ENCODE assay signal across 11 cellular contexts in the genomic region with DNA sequence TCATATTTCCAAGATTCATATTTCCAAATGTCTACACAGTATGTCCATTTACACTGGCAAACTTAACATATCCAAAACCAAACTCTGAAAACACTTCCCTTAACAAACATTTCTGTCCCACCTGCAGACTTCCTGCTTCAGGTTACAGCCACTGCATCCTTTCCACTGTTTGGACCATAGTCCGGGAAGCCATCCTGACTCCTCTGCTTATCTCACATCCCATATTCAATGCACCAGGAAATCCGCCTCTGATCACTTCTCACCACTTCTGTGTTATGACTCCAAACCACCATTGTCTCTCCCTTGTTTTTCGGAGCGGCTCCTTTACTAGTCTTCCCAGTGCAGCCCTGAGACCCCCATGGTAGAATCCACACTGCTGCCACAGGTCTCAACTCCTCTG. TPM values are rescaled to one million over a fixed set of nuclear protein-coding genes. Genes with fewer than 3 reads are reported as not detected.
A peak's percentile ranks its signal among the peaks of the same experiment; 100 is the strongest.
DNase-seq lines count a peak whose midpoint lies in the region; ATAC-seq lines count a peak whose summit lies in the region.
"Had no signal": no experiment of that assay in that cellular context is flagged by ENCODE, and none has a peak within 500 bp of the region (broad histone marks: within the 10 kb centered on the region; RNA-seq: fewer than 3 reads in every experiment).

No MANE protein-coding gene starts in this region.

- CTCF ChIA-PET in CD8-positive, alpha-beta memory T cell (lab: Charles Lee), result no interaction called here
- CTCF ChIA-PET in naive thymus-derived CD4-positive, alpha-beta T cell (lab: Charles Lee), result no interaction called here

- intact Hi-C loops in naive thymus-derived CD4-positive, alpha-beta T cell (cut with micrococcal nuclease), result no loop called here
- intact Hi-C loops in sciatic nerve (cut with DNase I), result no loop called here

- peak overlapping the region; percentile 49 for H3K27ac Mint-ChIP-seq in T-helper 1 cell treated with Interleukin-12 subunit alpha and Interleukin-12 subunit beta and Interleukin-4 antibody, amounts not matched to agents 30 μg/mL and 1 μg/mL, for 36 hours
- peak overlapping the region in 5 of 8 donors; percentile 20 to 96 (median 72) for H3K27ac Mint-ChIP-seq in CD8-positive, alpha-beta memory T cell
- peak overlapping the region; percentile 54 to 83 for H3K27ac Mint-ChIP-seq in effector memory CD8-positive, alpha-beta T cell
- H3K27ac Mint-ChIP-seq in naive thymus-derived CD4-positive, alpha-beta T cell, result peak overlapping the region in 5 of 9 donors; percentile 10 to 76 (median 48)

- H3K9me3 ChIP-seq in CD8-positive, alpha-beta memory T cell (ENCODE audit: low read length), result no peaks in the 10 kb centered on the region
- no peaks in the 10 kb centered on the region for H3K9me3 ChIP-seq in naive thymus-derived CD4-positive, alpha-beta T cell (ENCODE audit: control insufficient read depth in 2 of 3, low read length in 3 of 3)

- no peak for ATAC-seq in effector memory CD8-positive, alpha-beta T cell (replicated peaks)
- ATAC-seq in naive thymus-derived CD4-positive, alpha-beta T cell, result no peak
- ATAC-seq in sciatic nerve, result no peak
- ATAC-seq: HCT116 had no signal

- H3K4me3 ChIP-seq in CD8-positive, alpha-beta memory T cell (ENCODE audit: low read length), result no peak overlapping the region
- no peak overlapping the region for H3K4me3 ChIP-seq in naive thymus-derived CD4-positive, alpha-beta T cell (ENCODE audit: low read length)
- H3K4me3 ChIP-seq in H7 (ENCODE audit: insufficient read depth, low read depth, low read length), result no peak overlapping the region

- H3K9me3 Mint-ChIP-seq in T-helper 1 cell treated with Interleukin-12 subunit alpha and Interleukin-12 subunit beta and Interleukin-4 antibody, amounts not matched to agents 30 μg/mL and 1 μg/mL, for 36 hours, result no peaks in the 10 kb centered on the region
- H3K9me3 Mint-ChIP-seq in CD8-positive, alpha-beta memory T cell, result no peaks in the 10 kb centered on the region
- H3K9me3 Mint-ChIP-seq in effector memory CD8-positive, alpha-beta T cell, result no peaks in the 10 kb centered on the region
- H3K9me3 Mint-ChIP-seq in naive thymus-derived CD4-positive, alpha-beta T cell, result no peaks in the 10 kb centered on the region
- H3K9me3 Mint-ChIP-seq: CD14-positive monocyte had no signal

- POLR2A ChIA-PET in CD8-positive, alpha-beta memory T cell (lab: Charles Lee), result no interaction called here
- POLR2A ChIA-PET in naive thymus-derived CD4-positive, alpha-beta T cell (lab: Charles Lee), result no interaction called here

- no peak for DNase-seq in T-helper 1 cell
- no peak for DNase-seq in CD8-positive, alpha-beta memory T cell
- DNase-seq in effector memory CD8-positive, alpha-beta T cell, result no peak
- DNase-seq in naive thymus-derived CD4-positive, alpha-beta T cell, result no peak
- no peak for DNase-seq in H7
- no peak for DNase-seq in sciatic nerve (ENCODE audit: low spot score)
- DNase-seq in T-helper 2 cell, result no peak

- peaks cover 4% of the 10 kb centered on the region for H3K4me1 Mint-ChIP-seq in T-helper 1 cell treated with Interleukin-12 subunit alpha and Interleukin-12 subunit beta and Interleukin-4 antibody, amounts not matched to agents 30 μg/mL and 1 μg/mL, for 36 hours (ENCODE audit: low read depth)
- peaks cover 0 to 1% (median 0%) of the 10 kb centered on the region in 3 donors for H3K4me1 Mint-ChIP-seq in CD8-positive, alpha-beta memory T cell
- peaks cover 0 to 22% of the 10 kb centered on the region in 2 donors for H3K4me1 Mint-ChIP-seq in effector memory CD8-positive, alpha-beta T cell (ENCODE audit: low read depth in 2 of 2)
- H3K4me1 Mint-ChIP-seq in naive thymus-derived CD4-positive, alpha-beta T cell, result peaks cover 0 to 5% (median 2%) of the 10 kb centered on the region in 7 donors
- H3K4me1 Mint-ChIP-seq: CD14-positive monocyte had no signal

- H3K36me3 Mint-ChIP-seq in T-helper 1 cell treated with Interleukin-12 subunit alpha and Interleukin-12 subunit beta and Interleukin-4 antibody, amounts not matched to agents 30 μg/mL and 1 μg/mL, for 36 hours (ENCODE audit: low read depth), result peaks cover 43% of the 10 kb centered on the region
- peaks cover 4 to 87% (median 30%) of the 10 kb centered on the region in 3 donors for H3K36me3 Mint-ChIP-seq in CD8-positive, alpha-beta memory T cell
- peaks cover 30% of the 10 kb centered on the region for H3K36me3 Mint-ChIP-seq in effector memory CD8-positive, alpha-beta T cell (ENCODE audit: insufficient read depth)
- peaks cover 9 to 69% (median 20%) of the 10 kb centered on the region in 5 donors for H3K36me3 Mint-ChIP-seq in naive thymus-derived CD4-positive, alpha-beta T cell

- no peak overlapping the region for H3K27ac ChIP-seq in CD8-positive, alpha-beta memory T cell (ENCODE audit: low read depth, low read length)
- no peak overlapping the region for H3K27ac ChIP-seq in naive thymus-derived CD4-positive, alpha-beta T cell (ENCODE audit: low read depth, low read length)
- H3K27ac ChIP-seq: 22Rv1 had no signal

- H3K4me1 ChIP-seq in CD8-positive, alpha-beta memory T cell (ENCODE audit: insufficient read depth, low read length), result peaks cover 10% of the 10 kb centered on the region
- H3K4me1 ChIP-seq in naive thymus-derived CD4-positive, alpha-beta T cell (ENCODE audit: control insufficient read depth in 2 of 2, insufficient read depth in 2 of 2, low read length in 2 of 2), result no peaks in the 10 kb centered on the region

- H3K4me3 Mint-ChIP-seq in T-helper 1 cell treated with Interleukin-12 subunit alpha and Interleukin-12 subunit beta and Interleukin-4 antibody, amounts not matched to agents 30 μg/mL and 1 μg/mL, for 36 hours, result no peak overlapping the region
- no peak overlapping the region for H3K4me3 Mint-ChIP-seq in CD8-positive, alpha-beta memory T cell
- no peak overlapping the region for H3K4me3 Mint-ChIP-seq in effector memory CD8-positive, alpha-beta T cell
- no peak overlapping the region for H3K4me3 Mint-ChIP-seq in naive thymus-derived CD4-positive, alpha-beta T cell
- H3K4me3 Mint-ChIP-seq: CD14-positive monocyte had no signal

- H3K27me3 Mint-ChIP-seq in T-helper 1 cell treated with Interleukin-12 subunit alpha and Interleukin-12 subunit beta and Interleukin-4 antibody, amounts not matched to agents 30 μg/mL and 1 μg/mL, for 36 hours (ENCODE audit: low read depth), result no peaks in the 10 kb centered on the region
- H3K27me3 Mint-ChIP-seq in CD8-positive, alpha-beta memory T cell, result no peaks in the 10 kb centered on the region
- H3K27me3 Mint-ChIP-seq in effector memory CD8-positive, alpha-beta T cell, result no peaks in the 10 kb centered on the region
- no peaks in the 10 kb centered on the region for H3K27me3 Mint-ChIP-seq in naive thymus-derived CD4-positive, alpha-beta T cell

- H3K27me3 ChIP-seq in CD8-positive, alpha-beta memory T cell (ENCODE audit: insufficient read depth, low read length, poor library complexity, severe bottlenecking), result no peaks in the 10 kb centered on the region
- H3K27me3 ChIP-seq in naive thymus-derived CD4-positive, alpha-beta T cell (ENCODE audit: control insufficient read depth in 2 of 2, insufficient read depth in 2 of 2, low read length in 2 of 2), result no peaks in the 10 kb centered on the region
- H3K27me3 ChIP-seq in H7 (ENCODE audit: control insufficient read depth, insufficient read depth, low read length), result no peaks in the 10 kb centered on the region

- peaks cover 42% of the 10 kb centered on the region for H3K36me3 ChIP-seq in CD8-positive, alpha-beta memory T cell (ENCODE audit: insufficient read depth, low read length)
- H3K36me3 ChIP-seq in naive thymus-derived CD4-positive, alpha-beta T cell (ENCODE audit: control insufficient read depth in 2 of 3, insufficient read depth in 3 of 3, low read length in 3 of 3), result peaks cover 11 to 49% (median 21%) of the 10 kb centered on the region in 3 experiments
- H3K36me3 ChIP-seq in H7 (replicated peaks; ENCODE audit: control insufficient read depth, insufficient read depth, low read length), result peaks cover 21% of the 10 kb centered on the region

RNA-seq across cellular contexts. Expression of gene HIRA, which starts 30.1 kb away (rescaled TPM):
- total RNA-seq in CD8-positive, alpha-beta memory T cell, result 10 to 100 TPM; 38.5 to 44.8 TPM
- 4.6 TPM for polyA plus RNA-seq in CD8-positive, alpha-beta memory T cell
- total RNA-seq in naive thymus-derived CD4-positive, alpha-beta T cell, result 10 to 100 TPM; 21.2 to 42.3 (median 29.2) TPM
- 1 to 10 TPM; 2.8 to 4.9 TPM for polyA plus RNA-seq in naive thymus-derived CD4-positive, alpha-beta T cell
- total RNA-seq in H7 (2014; rRNA removed; shearing (Covaris generic)), result 28.8 and 31.4 TPM in 2 replicates
- 26.2 TPM for total RNA-seq in sciatic nerve

RNA-seq across cellular contexts. Expression of gene MRPL40, which starts 30.9 kb away (rescaled TPM):
- 10 to 100 TPM; 47.7 to 48.6 TPM for total RNA-seq in CD8-positive, alpha-beta memory T cell
- 62.4 TPM for polyA plus RNA-seq in CD8-positive, alpha-beta memory T cell
- total RNA-seq in naive thymus-derived CD4-positive, alpha-beta T cell, result 10 to 100 TPM; 11.5 to 21.2 (median 17.0) TPM
- polyA plus RNA-seq in naive thymus-derived CD4-positive, alpha-beta T cell, result 10 to 100 TPM; 65.3 to 72.1 TPM
- 20.1 and 20.2 TPM in 2 replicates for total RNA-seq in H7 (2014; rRNA removed; shearing (Covaris generic))
- 18.7 TPM for total RNA-seq in sciatic nerve

RNA-seq across cellular contexts. Expression of gene C22orf39, which starts 46.0 kb away (rescaled TPM):
- total RNA-seq in CD8-positive, alpha-beta memory T cell, result 10 to 100 TPM; 24.4 to 27.7 TPM
- polyA plus RNA-seq in CD8-positive, alpha-beta memory T cell, result 59.9 TPM
- 10 to 100 TPM; 34.2 to 44.9 (median 36.8) TPM for total RNA-seq in naive thymus-derived CD4-positive, alpha-beta T cell
- 10 to 100 TPM; 51.8 to 58.0 TPM for polyA plus RNA-seq in naive thymus-derived CD4-positive, alpha-beta T cell
- total RNA-seq in H7 (2014; rRNA removed; shearing (Covaris generic)), result 42.3 and 45.3 TPM in 2 replicates
- total RNA-seq in sciatic nerve, result 43.8 TPM
